24 cellular contexts compared by ENCODE assay signal in the genomic region with DNA sequence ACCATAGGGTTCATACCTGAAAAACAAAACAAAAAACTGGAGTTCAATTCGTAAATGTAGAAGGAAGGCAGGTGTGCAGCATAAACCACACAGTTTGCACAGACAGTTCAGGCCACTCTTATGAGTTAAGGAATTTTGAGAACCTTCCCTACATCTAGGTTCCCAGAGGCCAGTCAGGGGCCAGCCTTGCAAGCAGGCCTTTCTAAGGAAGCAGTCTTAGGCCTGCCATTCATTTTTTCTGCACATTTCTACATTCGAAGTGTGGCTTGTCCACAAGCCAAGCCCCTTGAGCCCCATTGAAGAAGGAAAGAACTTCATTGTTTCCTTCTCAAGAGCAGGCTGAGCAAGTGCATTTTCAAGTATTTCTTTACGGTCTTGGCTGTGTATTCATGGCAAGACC. TPM values are rescaled to one million over a fixed set of nuclear protein-coding genes. Genes with fewer than 3 reads are reported as not detected.
DNase-seq lines count a peak whose midpoint lies in the region; ATAC-seq, FAIRE-seq and TF ChIP-seq lines count a peak whose summit lies in the region.
"Had no signal": no experiment of that assay in that cellular context is flagged by ENCODE, and none has a peak within 500 bp of the region (broad histone marks: within the 10 kb centered on the region; RNA-seq: fewer than 3 reads in every experiment).

No MANE protein-coding gene starts in this region.

- H3K9ac ChIP-seq in HepG2 (ENCODE audit: insufficient read depth, low read depth, low read length) = no peak overlapping the region
- H3K9ac ChIP-seq in Loucy (ENCODE audit: low read depth, low read length, poor library complexity, severe bottlenecking) = no peak overlapping the region
- H3K9ac ChIP-seq: BLaER1 treated with 17β-estradiol and CSF1 and Interleukin-3, amounts not matched to agents 10 nM and 100 nM; GM23248 had no signal

- ATAC-seq in HepG2 = no peak
- no peak for ATAC-seq in right lobe of liver
- ATAC-seq in left lung = peak; percentile 74
- no peak for ATAC-seq in activated naive CD4-positive, alpha-beta T cell treated with anti-CD3 and anti-CD28 coated beads, Interleukin-2, amount 50 U/mL, for 72 hours
- ATAC-seq: A549 had no signal

- no peaks in the 10 kb centered on the region for H3K9me3 ChIP-seq in HepG2 (ENCODE audit: low read length)
- H3K9me3 ChIP-seq in right lobe of liver = no peaks in the 10 kb centered on the region
- H3K9me3 ChIP-seq in Loucy (ENCODE audit: insufficient read depth, low read depth, low read length) = no peaks in the 10 kb centered on the region
- no peaks in the 10 kb centered on the region for H3K9me3 ChIP-seq in left lung
- H3K9me3 ChIP-seq: A549; BE2C; BLaER1 treated with 17β-estradiol and CSF1 and Interleukin-3, amounts not matched to agents 10 nM and 100 nM had no signal

- no peak for TF ChIP-seq CTCF in HepG2 (CRISPR knock-in tag; IDR thresholded peaks at IDR 0.05)
- no peak for TF ChIP-seq CTCF in right lobe of liver (IDR thresholded peaks at IDR 0.05)
- no peak for TF ChIP-seq CTCF in Loucy (conservative IDR thresholded peaks at IDR 0.05; ENCODE audit: low read length)
- no peak for TF ChIP-seq CTCF in left lung (IDR thresholded peaks at IDR 0.05)

- H3K79me2 ChIP-seq in HepG2 (ENCODE audit: insufficient read depth, low read length) = no peaks in the 10 kb centered on the region
- no peaks in the 10 kb centered on the region for H3K79me2 ChIP-seq in Loucy (ENCODE audit: insufficient read depth, low read length)

- WGBS in HepG2 (ENCODE audit: low lambda C conversion rate) = 34% methylated on average over 3 of the region's 3 CpGs
- WGBS in right lobe of liver (ENCODE audit: insufficient coverage, low coverage, low lambda C conversion rate, missing lambda C conversion rate) = 87% methylated on average over 3 of the region's 3 CpGs

- H3K4me2 ChIP-seq in HepG2 (ENCODE audit: low read depth, low read length) = 0 out of 2 replicates have a peak overlapping the region, but pooled peaks have one; percentile 0
- H3K4me2 ChIP-seq in Loucy (ENCODE audit: low read depth, low read length, poor library complexity, severe bottlenecking) = no peak overlapping the region
- H3K4me2 ChIP-seq: A549; BLaER1 treated with 17β-estradiol and CSF1 and Interleukin-3, amounts not matched to agents 10 nM and 100 nM had no signal

- TF ChIP-seq RAD21 in HepG2 (CRISPR knock-in tag; IDR thresholded peaks at IDR 0.05) = no peak

- POLR2A ChIA-PET in HepG2 (lab: Yijun Ruan, JAX) = no interaction called here

- TF ChIP-seq POLR2A in HepG2 (IDR thresholded peaks at IDR 0.05; ENCODE audit: insufficient read depth in 1 of 2, low read depth in 2 of 2, low read length in 2 of 2) (no peak), right lobe of liver (IDR thresholded peaks at IDR 0.05) (no peak)

- H4K20me1 ChIP-seq in HepG2 (ENCODE audit: insufficient read depth, low read length) (no peaks in the 10 kb centered on the region), Loucy (ENCODE audit: insufficient read depth, low read length, poor library complexity, severe bottlenecking) (no peaks in the 10 kb centered on the region)
- H4K20me1 ChIP-seq: BLaER1 treated with 17β-estradiol and CSF1 and Interleukin-3, amounts not matched to agents 10 nM and 100 nM had no signal

- intact Hi-C loops in HepG2 (cut with micrococcal nuclease; ENCODE audit: unreplicated experiment) (no loop called here), right lobe of liver (cut with DNase I) (no loop called here), left lung (cut with DNase I) (no loop called here)

- no peaks in the 10 kb centered on the region for H3K36me3 Mint-ChIP-seq in activated naive CD4-positive, alpha-beta T cell treated with anti-CD3 and anti-CD28 coated beads, Interleukin-2, amount 50 U/mL, for 72 hours
- H3K36me3 Mint-ChIP-seq: CD14-positive monocyte; CD8-positive, alpha-beta memory T cell had no signal

- H3K36me3 ChIP-seq in HepG2 (replicated peaks in 1 of 2; ENCODE audit: control insufficient read depth in 1 of 2, insufficient read depth in 2 of 2, low read length in 2 of 2) (no peaks in the 10 kb centered on the region), right lobe of liver (no peaks in the 10 kb centered on the region), Loucy (ENCODE audit: insufficient read depth, low read length) (no peaks in the 10 kb centered on the region), left lung (no peaks in the 10 kb centered on the region)
- H3K36me3 ChIP-seq: BE2C; BLaER1 treated with 17β-estradiol and CSF1 and Interleukin-3, amounts not matched to agents 10 nM and 100 nM had no signal

- H3K27me3 ChIP-seq in HepG2 (ENCODE audit: control insufficient read depth in 1 of 2, insufficient read depth in 2 of 2, low read length in 2 of 2) = no peaks in the 10 kb centered on the region; a peak in 2 of 5 replicates
- H3K27me3 ChIP-seq in right lobe of liver = no peaks in the 10 kb centered on the region
- no peaks in the 10 kb centered on the region for H3K27me3 ChIP-seq in Loucy (ENCODE audit: insufficient read depth, low read length, poor library complexity, severe bottlenecking)
- H3K27me3 ChIP-seq in left lung = no peaks in the 10 kb centered on the region
- H3K27me3 ChIP-seq: BE2C; BLaER1 treated with 17β-estradiol and CSF1 and Interleukin-3, amounts not matched to agents 10 nM and 100 nM had no signal

- in situ Hi-C loops in HepG2 (cut with HindIII; ENCODE audit: extremely low pct_ligation_motif_present, low pct_unique_long_range_greater_than_20kb) = no loop called here

- H3K9me3 Mint-ChIP-seq in activated naive CD4-positive, alpha-beta T cell treated with anti-CD3 and anti-CD28 coated beads, Interleukin-2, amount 50 U/mL, for 72 hours = no peaks in the 10 kb centered on the region
- H3K9me3 Mint-ChIP-seq: CD4-positive, alpha-beta T cell; CD8-positive, alpha-beta memory T cell had no signal

- H3K9me2 ChIP-seq in Loucy (replicated peaks; ENCODE audit: low read depth, low read length) = no peaks in the 10 kb centered on the region

- no TSS peak for BruUV-seq in HepG2 (replicated peaks; lab: Mats Ljungman, UMichigan)

- no peak for DNase-seq in HepG2 (ENCODE audit: low spot score)
- no peak for DNase-seq in right lobe of liver
- no peak for DNase-seq in left lung
- no peak for DNase-seq in activated naive CD4-positive, alpha-beta T cell treated with anti-CD3 and anti-CD28 coated beads, Interleukin-2, amount 50 U/mL, for 72 hours (ENCODE audit: low spot score in 2 of 2)
- DNase-seq in hypothalamus (lab: John Stamatoyannopoulos, UW) = no peak
- DNase-seq: 8988T; ACHN; AML-193; BE2C; CD4-positive, alpha-beta T cell; CD8-positive, alpha-beta memory T cell; DMS 273 treated with DMSO at 0.1 percent for 48 hours; DND-41; GM23248; H7; HCEC 1CT had no signal

- CTCF ChIA-PET in HepG2 (lab: Yijun Ruan, JAX; ENCODE audit: low intra/inter-chr PET ratio, low total read pairs) = no interaction called here

- H3K4me3 ChIP-seq in HepG2 (replicated peaks in 1 of 3; ENCODE audit: insufficient read depth in 1 of 3, low read depth in 2 of 3, low read length in 3 of 3) = no peak overlapping the region
- no peak overlapping the region for H3K4me3 ChIP-seq in right lobe of liver
- H3K4me3 ChIP-seq in Loucy (ENCODE audit: low read length, poor library complexity, severe bottlenecking) = no peak overlapping the region
- no peak overlapping the region for H3K4me3 ChIP-seq in left lung
- H3K4me3 ChIP-seq: A549; BLaER1 treated with 17β-estradiol and CSF1 and Interleukin-3, amounts not matched to agents 10 nM and 100 nM; GM23248 had no signal

- H3K27ac ChIP-seq in HepG2 (ENCODE audit: extremely low read length, insufficient read depth, low read length) = no peak overlapping the region
- no peak overlapping the region for H3K27ac ChIP-seq in right lobe of liver
- no peak overlapping the region for H3K27ac ChIP-seq in left lung
- H3K27ac ChIP-seq: A549; BLaER1 treated with 17β-estradiol and CSF1 and Interleukin-3, amounts not matched to agents 10 nM and 100 nM; GM23248 had no signal

- H3K4me1 ChIP-seq in HepG2 (ENCODE audit: insufficient read depth, low read length) (peaks cover 6% of the 10 kb centered on the region), right lobe of liver (no peaks in the 10 kb centered on the region), Loucy (ENCODE audit: insufficient read depth, low read length, poor library complexity, severe bottlenecking) (no peaks in the 10 kb centered on the region), left lung (no peaks in the 10 kb centered on the region)
- H3K4me1 ChIP-seq: A549; BE2C; BLaER1 treated with 17β-estradiol and CSF1 and Interleukin-3, amounts not matched to agents 10 nM and 100 nM had no signal

- TF ChIP-seq EP300 in HepG2 (IDR thresholded peaks at IDR 0.05; ENCODE audit: low read depth in 2 of 2, low read length in 2 of 2) (no peak), HepG2 (CRISPR knock-in tag; IDR thresholded peaks at IDR 0.05; ENCODE audit: borderline replicate concordance) (no peak)

- FAIRE-seq in HepG2 (lab: Jason Lieb, UNC) = no peak
- FAIRE-seq: A549, D721Med, G401.6, GM12892, H1 had no signal

- no peaks in the 10 kb centered on the region for H3F3A ChIP-seq in Loucy (ENCODE audit: low read depth)

- no peak overlapping the region for H3K27ac Mint-ChIP-seq in activated naive CD4-positive, alpha-beta T cell treated with anti-CD3 and anti-CD28 coated beads, Interleukin-2, amount 50 U/mL, for 72 hours
- H3K27ac Mint-ChIP-seq: CD14-positive monocyte; CD4-positive, alpha-beta T cell had no signal

- H2AFZ ChIP-seq in HepG2 (ENCODE audit: low read length) (no peak overlapping the region), Loucy (ENCODE audit: low read length) (peak overlapping the region; percentile 4; the same call in 1 of the 2 replicates)
- H2AFZ ChIP-seq: GM23248 had no signal

RNA-seq across cellular contexts. Expression of a gene that starts 11.4 kb away (rescaled TPM):
- total RNA-seq in HepG2 (2016; rRNA removed; fragmentation: Illumina TruSeq; extraction: Trizol) = 26.4 and 28.9 TPM in 2 replicates
- 6.6 and 7.4 TPM in 2 replicates for total RNA-seq in HepG2 (2016; cell fraction: cytosol; rRNA removed; fragmentation: Illumina TruSeq; extraction: Trizol; ENCODE audit: low read depth)
- 22.4 and 26.0 TPM in 2 replicates for total RNA-seq in HepG2 (2016; cell fraction: insoluble cytoplasmic fraction; rRNA removed; fragmentation: Illumina TruSeq; extraction: Trizol)
- 11.1 and 11.2 TPM in 2 replicates for total RNA-seq in HepG2 (2016; cell fraction: membrane; rRNA removed; fragmentation: Illumina TruSeq; extraction: Trizol)
- 39.7 and 41.7 TPM in 2 replicates for total RNA-seq in HepG2 (2016; cell fraction: nucleus; rRNA removed; fragmentation: Illumina TruSeq; extraction: Trizol)
- polyA plus RNA-seq in HepG2 (2011; rRNA removed) = 8.8 and 9.7 TPM in 2 replicates
- 3.7 and 4.4 TPM in 2 replicates for polyA plus RNA-seq in HepG2 (2011; cell fraction: cytosol; rRNA removed)
- 22.4 and 23.2 TPM in 2 replicates for polyA plus RNA-seq in HepG2 (2011; cell fraction: nucleus; rRNA removed)
- polyA plus RNA-seq in HepG2 (2012) = 7.1 and 8.1 TPM in 2 replicates
- polyA plus RNA-seq in HepG2 (2016; cell fraction: cytosol; fragmentation: Illumina TruSeq; extraction: Trizol; ENCODE audit: low read depth) = 1.5 and 1.8 TPM in 2 replicates
- polyA plus RNA-seq in HepG2 (2016; cell fraction: insoluble cytoplasmic fraction; fragmentation: Illumina TruSeq; extraction: Trizol; ENCODE audit: low read depth) = 16.7 and 19.5 TPM in 2 replicates
- 4.2 and 4.7 TPM in 2 replicates for polyA plus RNA-seq in HepG2 (2016; cell fraction: membrane; fragmentation: Illumina TruSeq; extraction: Trizol; ENCODE audit: low read depth)
- 65.6 and 72.4 TPM in 2 replicates for polyA plus RNA-seq in HepG2 (2016; cell fraction: nucleus; fragmentation: Illumina TruSeq; extraction: Trizol; ENCODE audit: insufficient read depth, low read depth)
- 15.3 and 17.6 TPM in 2 replicates for polyA minus RNA-seq in HepG2 (2011; rRNA and poly(A)+ RNA removed; ENCODE audit: low replicate concordance)
- polyA minus RNA-seq in HepG2 (2011; cell fraction: cytosol; rRNA and poly(A)+ RNA removed) = 8.8 and 11.6 TPM in 2 replicates
- polyA minus RNA-seq in HepG2 (2011; cell fraction: nucleus; rRNA and poly(A)+ RNA removed) = 43.5 and 49.5 TPM in 2 replicates
- total RNA-seq in right lobe of liver = 1 to 10 TPM in 5 of 6 experiments, under 1 TPM in 1; 0.70 to 8.2 (median 2.4) TPM
- total RNA-seq in left lung = 10 to 100 TPM; 21.4 to 30.5 TPM
- total RNA-seq in activated naive CD4-positive, alpha-beta T cell treated with anti-CD3 and anti-CD28 coated beads, Interleukin-2, amount 50 U/mL, for 72 hours = 10 to 100 TPM; 42.2 to 52.0 TPM
